ENCODE assay signal across 8 cellular contexts in genomic region chr6:138115877-138116660, GRCh38. TPM values are rescaled to one million over a fixed set of nuclear protein-coding genes. Genes with fewer than 3 reads are reported as not detected.
A peak's percentile ranks its signal among the peaks of the same experiment; 100 is the strongest.
DNase-seq lines count a peak whose midpoint lies in the region; ATAC-seq, FAIRE-seq and TF ChIP-seq lines count a peak whose summit lies in the region.

No MANE protein-coding gene starts in this region.

- no peak for TF ChIP-seq POLR2A in testis (IDR thresholded peaks at IDR 0.05)

- TF ChIP-seq CTCF in AG09319 (IDR thresholded peaks at IDR 0.05; ENCODE audit: low read depth, low read length) (peak; percentile 57), testis (IDR thresholded peaks at IDR 0.05) (peak; percentile 46 to 77 (median 62))

- intact Hi-C loops in testis (cut with DNase I; ENCODE audit: low total_unique reads), result loop anchor here (5.0 kb wide), 1 partner anchor 166 kb away; no protein-coding TSS in a partner anchor

- no peaks in the 10 kb centered on the region for H3K4me1 ChIP-seq in testis

- no peaks in the 10 kb centered on the region for H3K36me3 ChIP-seq in testis (ENCODE audit: low read depth, missing control alignments)

- no peak overlapping the region for H3K27ac ChIP-seq in testis

- no peaks in the 10 kb centered on the region for H3K9me3 ChIP-seq in testis

- peak; percentile 84 for FAIRE-seq in endometrium (lab: Jason Lieb, UNC)

- no peak overlapping the region for H3K4me3 ChIP-seq in testis

- DNase-seq in AG09319 (ENCODE audit: extremely low read depth, low read depth) (peak; percentile 34), NCI-H345 treated with DMSO at 0.1 percent for 48 hours (lab: John Stamatoyannopoulos, UW; ENCODE audit: unreplicated experiment) (peak; percentile 79), midbrain (lab: John Stamatoyannopoulos, UW) (peak; percentile 73), testis (peak; percentile 64)
- DNase-seq in activated CD4-positive, alpha-beta T cell treated with anti-CD3 and anti-CD28 coated beads for 4 hours, result peak; percentile 37 to 42

- H3K27me3 ChIP-seq in testis, result no peaks in the 10 kb centered on the region

- ATAC-seq in GM18502 (IDR thresholded peaks at IDR 0.05; ENCODE audit: poor library complexity, unreplicated experiment) (peak; percentile 87), HG03280 (IDR thresholded peaks at IDR 0.05; ENCODE audit: unreplicated experiment) (peak; percentile 82)

- 27 to 40% methylated on average over 13 of the region's 13 CpGs for WGBS in testis, 2 donors

RNA-seq across cellular contexts. Expression of gene PERP, which starts 8.8 kb away (rescaled TPM):
- 1 to 10 TPM; 7.0 to 8.2 TPM for total RNA-seq in testis
- polyA plus RNA-seq in testis (ENCODE audit: insufficient read depth, low read depth, low replicate concordance), result 13.8 TPM

RNA-seq across cellular contexts. Expression of gene ARFGEF3, which starts 45.7 kb away (rescaled TPM):
- total RNA-seq in testis, result 1 to 10 TPM; 2.8 to 2.9 TPM
- polyA plus RNA-seq in testis (ENCODE audit: insufficient read depth, low read depth, low replicate concordance), result 1.9 TPM
